28 cellular contexts compared by ENCODE assay signal in genomic region chr2:138125306-138125900, GRCh38.
DNase-seq lines count a peak whose midpoint lies in the region; ATAC-seq and TF ChIP-seq lines count a peak whose summit lies in the region.
"Had no signal": no experiment of that assay in that cellular context is flagged by ENCODE, and none has a peak within 500 bp of the region (broad histone marks: within the 10 kb centered on the region; RNA-seq: fewer than 3 reads in every experiment).

No MANE protein-coding gene starts in this region.

- H3K4me1 ChIP-seq in left lung (no peaks in the 10 kb centered on the region), sigmoid colon (no peaks in the 10 kb centered on the region)
- H3K4me1 ChIP-seq: BE2C had no signal

- peak; percentile 53 for DNase-seq in NCI-H1105 treated with DMSO at 0.1 percent for 48 hours (lab: John Stamatoyannopoulos, UW)
- no peak for DNase-seq in NCI-H1105 (lab: John Stamatoyannopoulos, UW)
- DNase-seq in DMS79 treated with DMSO at 0.1 percent for 48 hours (lab: John Stamatoyannopoulos, UW), result peak; percentile 82
- peak; percentile 13 for DNase-seq in NCI-H510A (lab: John Stamatoyannopoulos, UW)
- no peak for DNase-seq in left lung
- no peak for DNase-seq in foreskin melanocyte
- DNase-seq in sigmoid colon, result no peak
- DNase-seq: 8988T; ACHN; BE2C; CD8-positive, alpha-beta memory T cell; DMS 273 treated with DMSO at 0.1 percent for 48 hours; EL; GDM1; IMR-90; KG1; MG63; NCI-H1417 treated with DMSO at 0.1 percent for 48 hours; NCI-H1694 treated with DMSO at 0.1 percent for 48 hours; NCI-H2081; NCI-H2171 treated with DMSO at 0.1 percent for 48 hours; NCI-H446; NCI-H526 treated with DMSO at 0.1 percent for 48 hours; SHP77 had no signal

- TF ChIP-seq CTCF in left lung (IDR thresholded peaks at IDR 0.05) (no peak), sigmoid colon (IDR thresholded peaks at IDR 0.05) (no peak)

- 87 to 89% methylated on average over 7 of the region's 7 CpGs for WGBS in sigmoid colon, 2 donors

- no peak for TF ChIP-seq POLR2A in sigmoid colon (IDR thresholded peaks at IDR 0.05)

- intact Hi-C loops in left lung (cut with DNase I) (no loop called here), sigmoid colon (cut with DNase I) (no loop called here)

- H3K4me3 ChIP-seq in left lung (no peak overlapping the region), sigmoid colon (no peak overlapping the region)
- H3K4me3 ChIP-seq: MG63 had no signal

- ATAC-seq in left lung (peak; percentile 94), HG02938 (IDR thresholded peaks at IDR 0.05; ENCODE audit: unreplicated experiment) (no peak)
- ATAC-seq: HCT116, Panc1 had no signal

- no peak overlapping the region for H3K27ac ChIP-seq in left lung
- no peak overlapping the region for H3K27ac ChIP-seq in sigmoid colon
- H3K27ac ChIP-seq: RWPE1 had no signal

- TF ChIP-seq EP300 in sigmoid colon (IDR thresholded peaks at IDR 0.05), result no peak

- H3K36me3 ChIP-seq in left lung (no peaks in the 10 kb centered on the region), sigmoid colon (no peaks in the 10 kb centered on the region)
- H3K36me3 ChIP-seq: BE2C, MG63 had no signal

- H3K9me3 ChIP-seq in left lung (no peaks in the 10 kb centered on the region), sigmoid colon (no peaks in the 10 kb centered on the region)
- H3K9me3 ChIP-seq: BE2C, MG63 had no signal

- H3K27me3 ChIP-seq in left lung (no peaks in the 10 kb centered on the region), sigmoid colon (no peaks in the 10 kb centered on the region)
- H3K27me3 ChIP-seq: BE2C, MG63 had no signal

Comparison
In these comparisons a context has a peak if more than half of its experiments do, and no peak if none do; other contexts are left out.
1. DNase-seq: peak in NCI-H1105 treated with DMSO at 0.1 percent for 48 hours (single experiment), DMS79 treated with DMSO at 0.1 percent for 48 hours (single experiment) and NCI-H510A (single experiment); none in NCI-H1105 (single experiment), left lung (0 of 2), foreskin melanocyte (single experiment) and sigmoid colon (single experiment).